In genomic region chr17:7889166-7889584, GRCh38 we compare ENCODE assay signal across 1 cellular context.
TF ChIP-seq lines count a peak whose summit lies in the region.

No MANE protein-coding gene starts in this region.

TF ChIP-seq in HepG2, 621 proteins besides CTCF, POLR2A, EP300 and RAD21 (continued from another document):
- no peak for TF ChIP-seq PRDM4 (CRISPR knock-in tag; IDR thresholded peaks at IDR 0.05; ENCODE audit: borderline replicate concordance)
- TF ChIP-seq THYN1 (CRISPR knock-in tag; IDR thresholded peaks at IDR 0.05; ENCODE audit: borderline replicate concordance, low read depth): no peak
- TF ChIP-seq CCDC6 (CRISPR knock-in tag; IDR thresholded peaks at IDR 0.05): no peak
- TF ChIP-seq FLYWCH1 (CRISPR knock-in tag; IDR thresholded peaks at IDR 0.05): no peak
- TF ChIP-seq NR2F6 (IDR thresholded peaks at IDR 0.05): peak; percentile 68
- TF ChIP-seq NR2F6 (CRISPR knock-in tag; IDR thresholded peaks at IDR 0.05): peak; percentile 78
- TF ChIP-seq ARID5B (CRISPR knock-in tag; IDR thresholded peaks at IDR 0.05): peak; percentile 34; the same call in 1 of the 2 replicates
- TF ChIP-seq GATAD2A (CRISPR knock-in tag; IDR thresholded peaks at IDR 0.05): peak; percentile 56
- no peak for TF ChIP-seq NRL (CRISPR knock-in tag; IDR thresholded peaks at IDR 0.05; ENCODE audit: borderline replicate concordance)
- TF ChIP-seq CEBPG (CRISPR knock-in tag; IDR thresholded peaks at IDR 0.05): no peak
- peak; percentile 40; the same call in 1 of the 2 replicates for TF ChIP-seq PATZ1 (CRISPR knock-in tag; IDR thresholded peaks at IDR 0.05)
- TF ChIP-seq BCLAF1 (IDR thresholded peaks at IDR 0.05): no peak
- TF ChIP-seq MBD4 (IDR thresholded peaks at IDR 0.05; ENCODE audit: borderline replicate concordance, low read length): no peak
- TF ChIP-seq SOX6 (IDR thresholded peaks at IDR 0.05): no peak
- no peak for TF ChIP-seq SOX6 (CRISPR knock-in tag; IDR thresholded peaks at IDR 0.05)
- TF ChIP-seq ZBTB40 (IDR thresholded peaks at IDR 0.05): no peak
- no peak for TF ChIP-seq ZBTB40 (CRISPR knock-in tag; IDR thresholded peaks at IDR 0.05)
- no peak for TF ChIP-seq GTF3A (CRISPR knock-in tag; conservative IDR thresholded peaks at IDR 0.05)
- no peak for TF ChIP-seq ZNF883 (CRISPR knock-in tag; IDR thresholded peaks at IDR 0.05; ENCODE audit: not compliant biosample characterization)
- no peak for TF ChIP-seq POLR2AphosphoS2 (IDR thresholded peaks at IDR 0.05; ENCODE audit: low read depth, low read length)
- TF ChIP-seq SCMH1 (CRISPR knock-in tag; IDR thresholded peaks at IDR 0.05; ENCODE audit: borderline replicate concordance): no peak
- peak; percentile 23; the same call in 1 of the 2 replicates for TF ChIP-seq SALL1 (CRISPR knock-in tag; IDR thresholded peaks at IDR 0.05)
- peak; percentile 74 for TF ChIP-seq RXRB (CRISPR knock-in tag; IDR thresholded peaks at IDR 0.05; ENCODE audit: borderline replicate concordance)
- peak; percentile 79 for TF ChIP-seq HNRNPL (IDR thresholded peaks at IDR 0.05; ENCODE audit: low read depth, low read length)
- peak; percentile 58; the same call in 1 of the 2 replicates for TF ChIP-seq ERF (CRISPR knock-in tag; IDR thresholded peaks at IDR 0.05)
- peak; percentile 19; the same call in 1 of the 2 replicates for TF ChIP-seq MIXL1 (CRISPR knock-in tag; IDR thresholded peaks at IDR 0.05)
- TF ChIP-seq TEAD3 (CRISPR knock-in tag; optimal IDR thresholded peaks at IDR 0.05; ENCODE audit: borderline replicate concordance): peak; percentile 15
- 0 out of 2 replicates have a peak, but pooled peaks have one; percentile 17 for TF ChIP-seq ZNF605 (CRISPR knock-in tag; IDR thresholded peaks at IDR 0.05)
- no peak for TF ChIP-seq RNF2 (conservative IDR thresholded peaks at IDR 0.05; ENCODE audit: low read depth)
- TF ChIP-seq RXRA (CRISPR knock-in tag; IDR thresholded peaks at IDR 0.05): peak; percentile 94
- TF ChIP-seq BCL6 (CRISPR knock-in tag; IDR thresholded peaks at IDR 0.05): peak; percentile 72
- TF ChIP-seq KLF15 (CRISPR knock-in tag; IDR thresholded peaks at IDR 0.05; ENCODE audit: borderline replicate concordance): no peak
- no peak for TF ChIP-seq NKX3-1 (CRISPR knock-in tag; IDR thresholded peaks at IDR 0.05)
- 0 out of 2 replicates have a peak, but pooled peaks have one; percentile 29 for TF ChIP-seq HOXA5 (CRISPR knock-in tag; IDR thresholded peaks at IDR 0.05)
- TF ChIP-seq IRF1 (CRISPR knock-in tag; IDR thresholded peaks at IDR 0.05; ENCODE audit: low read depth): no peak
- TF ChIP-seq HNRNPH1 (optimal IDR thresholded peaks at IDR 0.05; ENCODE audit: low read depth, low read length): peak; percentile 50
- TF ChIP-seq ZNF230 (CRISPR knock-in tag; IDR thresholded peaks at IDR 0.05): no peak
- TF ChIP-seq THRA (CRISPR knock-in tag; IDR thresholded peaks at IDR 0.05; ENCODE audit: borderline replicate concordance): peak; percentile 96; the same call in 1 of the 2 replicates
